Comparison of ENCODE assay signal across 9 cellular contexts in genomic region chr3:49940667-49941249, GRCh38. TPM values are rescaled to one million over a fixed set of nuclear protein-coding genes. Genes with fewer than 3 reads are reported as not detected.
DNase-seq lines count a peak whose midpoint lies in the region; ATAC-seq and TF ChIP-seq lines count a peak whose summit lies in the region.
"Had no signal": no experiment of that assay in that cellular context is flagged by ENCODE, and none has a peak within 500 bp of the region (broad histone marks: within the 10 kb centered on the region; RNA-seq: fewer than 3 reads in every experiment).

No MANE protein-coding gene starts in this region.

- in situ Hi-C loops in KBM-7 (cut with MboI; ENCODE audit: low pct_unique_long_range_greater_than_20kb, low sequenced_read_pairs) = no loop called here

- H3K27ac ChIP-seq in epithelial cell of prostate (peak overlapping the region; percentile 92), prostate gland (peak overlapping the region; percentile 94 to 96)

- DNase-seq in NT2/D1 (ENCODE audit: low read depth, low spot score) (no peak), epithelial cell of prostate (ENCODE audit: low read depth, low spot score) (no peak), prostate gland (ENCODE audit: low spot score) (no peak), KBM-7 (no peak), hypothalamus (lab: John Stamatoyannopoulos, UW) (no peak), NCI-H1092 (lab: John Stamatoyannopoulos, UW) (no peak)

- intact Hi-C loops in prostate gland (cut with DNase I) = no loop called here

- H3K27me3 ChIP-seq in NT2/D1 (ENCODE audit: insufficient read depth, insufficient read length) = no peaks in the 10 kb centered on the region
- no peaks in the 10 kb centered on the region for H3K27me3 ChIP-seq in prostate gland (replicated peaks; ENCODE audit: insufficient read depth)

- ATAC-seq in GM21825 (IDR thresholded peaks at IDR 0.05; ENCODE audit: unreplicated experiment) = no peak

- H3K9ac ChIP-seq in NT2/D1 (ENCODE audit: insufficient read length, low read depth) = peak overlapping the region; percentile 99

- H3K4me1 ChIP-seq in NT2/D1 (ENCODE audit: insufficient read depth, insufficient read length) = peaks cover 1% of the 10 kb centered on the region
- peaks cover 5% of the 10 kb centered on the region for H3K4me1 ChIP-seq in prostate gland (replicated peaks)

- H3K4me3 ChIP-seq in GM12875 (ENCODE audit: low read depth, low read length) (peak overlapping the region; percentile 67), NT2/D1 (ENCODE audit: insufficient read length, low read depth) (peak overlapping the region; percentile 96), prostate gland (peak overlapping the region; percentile 78 to 79)

- TF ChIP-seq POLR2A in prostate gland (IDR thresholded peaks at IDR 0.05) = no peak

- H3K9me3 ChIP-seq in NT2/D1 (ENCODE audit: insufficient read depth, low read length) (no peaks in the 10 kb centered on the region), prostate gland (no peaks in the 10 kb centered on the region)

- H3K36me3 ChIP-seq in NT2/D1 (ENCODE audit: insufficient read depth, insufficient read length, low read length) (peaks cover 22% of the 10 kb centered on the region), prostate gland (no peaks in the 10 kb centered on the region)

- WGBS in prostate gland = 7% methylated on average over 23 of the region's 23 CpGs

- TF ChIP-seq CTCF in GM12875 (IDR thresholded peaks at IDR 0.05; ENCODE audit: borderline replicate concordance, insufficient read depth, low read depth, low read length) (no peak), prostate gland (IDR thresholded peaks at IDR 0.05) (no peak)

RNA-seq across cellular contexts. Expression of gene RBM6, which starts 0.8 kb away (rescaled TPM):
- 100 to 1,000 TPM in 1 of 2 donors, 10 to 100 TPM in 1; 53.1 to 176 TPM for total RNA-seq in prostate gland

RNA-seq across cellular contexts. Expression of gene MON1A, which starts 11.1 kb away (rescaled TPM):
- total RNA-seq in prostate gland = 10 to 100 TPM in 1 of 2 donors, 1 to 10 TPM in 1; 7.8 to 12.0 TPM

RNA-seq across cellular contexts. Expression of gene MST1R, which starts 37.1 kb away (rescaled TPM):
- total RNA-seq in prostate gland = 1 to 10 TPM; 1.5 to 5.5 TPM
- total RNA-seq: SK-MEL-5 had no signal
